8 cellular contexts compared by ENCODE assay signal in genomic region chr17:64497565-64498035, GRCh38. TPM values are rescaled to one million over a fixed set of nuclear protein-coding genes. Genes with fewer than 3 reads are reported as not detected.
DNase-seq lines count a peak whose midpoint lies in the region; ATAC-seq and TF ChIP-seq lines count a peak whose summit lies in the region.

No MANE protein-coding gene starts in this region.

- H3K9ac ChIP-seq in SU-DHL-6 (ENCODE audit: low read length): peak overlapping the region; percentile 85

- H4K20me1 ChIP-seq in SU-DHL-6 (ENCODE audit: low read depth, low read length): peaks cover 31% of the 10 kb centered on the region

- no peak for TF ChIP-seq POLR2A in spleen (IDR thresholded peaks at IDR 0.05)

- intact Hi-C loops in spleen (cut with DNase I; ENCODE audit: low total_unique reads): loop anchor here (5.0 kb wide), 1 partner anchor 75 kb away; no protein-coding TSS in a partner anchor
- intact Hi-C loops in head of caudate nucleus (cut with DNase I): loop anchor here (1.0 kb wide), 1 partner anchor 8 kb away; no protein-coding TSS in a partner anchor

- peaks cover 79% of the 10 kb centered on the region for H3F3A ChIP-seq in SU-DHL-6 (ENCODE audit: insufficient read depth)

- no peak overlapping the region for H2AFZ ChIP-seq in SU-DHL-6 (ENCODE audit: low read depth, low read length, severe bottlenecking)

- peaks cover 30 to 98% (median 84%) of the 10 kb centered on the region in 6 donors for H3K4me1 ChIP-seq in spleen

- H3K79me2 ChIP-seq in SU-DHL-6 (ENCODE audit: insufficient read depth, low read length): peaks cover 56% of the 10 kb centered on the region

- no peak for ATAC-seq in HG03442 (IDR thresholded peaks at IDR 0.05; ENCODE audit: unreplicated experiment)

- H3K27me3 Mint-ChIP-seq in T-helper 1 cell treated with Interleukin-12 subunit alpha and Interleukin-12 subunit beta and Interleukin-4 antibody, amounts not matched to agents 30 μg/mL and 1 μg/mL, for 36 hours (ENCODE audit: low read depth): no peaks in the 10 kb centered on the region

- peaks cover 41% of the 10 kb centered on the region for H3K36me3 ChIP-seq in SU-DHL-6 (ENCODE audit: low read length)
- H3K36me3 ChIP-seq in spleen: peaks cover 3 to 64% (median 50%) of the 10 kb centered on the region in 6 donors

- H3K9me2 ChIP-seq in SU-DHL-6 (replicated peaks; ENCODE audit: insufficient read depth, low read length): no peaks in the 10 kb centered on the region

- TF ChIP-seq CTCF in SU-DHL-6 (IDR thresholded peaks at IDR 0.05; ENCODE audit: insufficient read depth, low read length, poor library complexity, severe bottlenecking): no peak
- TF ChIP-seq CTCF in foreskin fibroblast (IDR thresholded peaks at IDR 0.05; ENCODE audit: low read depth, low read length): no peak
- no peak for TF ChIP-seq CTCF in spleen (IDR thresholded peaks at IDR 0.05 in 8 of 11, conservative IDR thresholded peaks at IDR 0.05 in 3 of 11)

- peaks cover 63% of the 10 kb centered on the region for H3K36me3 Mint-ChIP-seq in T-helper 1 cell treated with Interleukin-12 subunit alpha and Interleukin-12 subunit beta and Interleukin-4 antibody, amounts not matched to agents 30 μg/mL and 1 μg/mL, for 36 hours (ENCODE audit: low read depth)

- no peaks in the 10 kb centered on the region for H3K9me3 ChIP-seq in SU-DHL-6 (ENCODE audit: insufficient read depth, low read length)
- H3K9me3 ChIP-seq in spleen: no peaks in the 10 kb centered on the region

- peak overlapping the region; percentile 100 for H3K4me3 Mint-ChIP-seq in T-helper 1 cell treated with Interleukin-12 subunit alpha and Interleukin-12 subunit beta and Interleukin-4 antibody, amounts not matched to agents 30 μg/mL and 1 μg/mL, for 36 hours

- H3K9me3 Mint-ChIP-seq in T-helper 1 cell treated with Interleukin-12 subunit alpha and Interleukin-12 subunit beta and Interleukin-4 antibody, amounts not matched to agents 30 μg/mL and 1 μg/mL, for 36 hours: no peaks in the 10 kb centered on the region

- H3K4me3 ChIP-seq in SU-DHL-6 (ENCODE audit: insufficient read depth, low read length, poor library complexity, severe bottlenecking): peak overlapping the region; percentile 95
- H3K4me3 ChIP-seq in foreskin fibroblast (ENCODE audit: low read depth in 1 of 2, low read length in 2 of 2): peak overlapping the region; percentile 69 to 89
- peak overlapping the region; percentile 57 to 92 (median 78) for H3K4me3 ChIP-seq in spleen

- no peak for DNase-seq in T-helper 1 cell
- DNase-seq in foreskin fibroblast: no peak
- no peak for DNase-seq in spleen
- DNase-seq in SKM-1 treated with dmso at 0.1 percent for 144 hours (lab: John Stamatoyannopoulos, UW; ENCODE audit: unreplicated experiment): no peak
- DNase-seq in head of caudate nucleus: no peak

- H3K27me3 ChIP-seq in SU-DHL-6 (ENCODE audit: low read length) (no peaks in the 10 kb centered on the region), spleen (replicated peaks in 1 of 7) (no peaks in the 10 kb centered on the region)

- H3K27ac Mint-ChIP-seq in T-helper 1 cell treated with Interleukin-12 subunit alpha and Interleukin-12 subunit beta and Interleukin-4 antibody, amounts not matched to agents 30 μg/mL and 1 μg/mL, for 36 hours: peak overlapping the region; percentile 99

- WGBS in spleen, 5 donors: 37 to 52% (median 41%) methylated on average over 4 of the region's 4 CpGs

- peaks cover 72% of the 10 kb centered on the region for H3K4me1 Mint-ChIP-seq in T-helper 1 cell treated with Interleukin-12 subunit alpha and Interleukin-12 subunit beta and Interleukin-4 antibody, amounts not matched to agents 30 μg/mL and 1 μg/mL, for 36 hours (ENCODE audit: low read depth)

- peak overlapping the region; percentile 90 for H3K27ac ChIP-seq in SU-DHL-6 (ENCODE audit: low read depth, low read length)
- H3K27ac ChIP-seq in spleen: peak overlapping the region; percentile 77 to 94 (median 90)

- peak overlapping the region; percentile 95 for H3K4me2 ChIP-seq in SU-DHL-6 (ENCODE audit: low read depth, low read length, poor library complexity, severe bottlenecking)

RNA-seq across cellular contexts. Expression of gene POLG2, which starts 0.7 kb away (rescaled TPM):
- total RNA-seq in spleen: 10 to 100 TPM; 15.9 to 35.3 (median 24.1) TPM
- polyA plus RNA-seq in spleen: 10 to 100 TPM; 14.5 to 16.5 (median 16.4) TPM

RNA-seq across cellular contexts. Expression of gene DDX5, which starts 8.5 kb away (rescaled TPM):
- 1,000 to 10,000 TPM in 5 of 7 donors, 100 to 1,000 TPM in 2; 938 to 2,219 (median 1,164) TPM for total RNA-seq in spleen
- 100 to 1,000 TPM; 493 to 626 (median 515) TPM for polyA plus RNA-seq in spleen

RNA-seq across cellular contexts. Expression of gene CEP95, which starts 9.2 kb away (rescaled TPM):
- 10 to 100 TPM; 38.8 to 83.9 (median 53.7) TPM for total RNA-seq in spleen
- polyA plus RNA-seq in spleen: 10 to 100 TPM; 33.5 to 59.9 (median 39.4) TPM

RNA-seq across cellular contexts. Expression of gene MILR1, which starts 48.7 kb away (rescaled TPM):
- 10 to 100 TPM; 18.9 to 55.0 (median 29.1) TPM for total RNA-seq in spleen
- polyA plus RNA-seq in spleen: 10 to 100 TPM; 15.6 to 26.3 (median 15.7) TPM
